Comparison of ENCODE assay signal across 1 cellular context in genomic region chr21:17462276-17462981, GRCh38.
TF ChIP-seq lines count a peak whose summit lies in the region.

No MANE protein-coding gene starts in this region.

TF ChIP-seq in IMR-90, 13 proteins besides CTCF, POLR2A, EP300 and RAD21:
- no peak for TF ChIP-seq MXI1 (IDR thresholded peaks at IDR 0.05; ENCODE audit: borderline replicate concordance, low read depth, low read length)
- TF ChIP-seq BHLHE40 (IDR thresholded peaks at IDR 0.05; ENCODE audit: low read depth, low read length) = no peak
- TF ChIP-seq FOS (IDR thresholded peaks at IDR 0.05; ENCODE audit: low read depth, low read length) = no peak
- TF ChIP-seq USF2 (IDR thresholded peaks at IDR 0.05; ENCODE audit: low read depth, low read length) = no peak
- TF ChIP-seq MAZ (IDR thresholded peaks at IDR 0.05; ENCODE audit: borderline replicate concordance, low read depth, low read length) = no peak
- TF ChIP-seq CEBPB (IDR thresholded peaks at IDR 0.05; ENCODE audit: low read depth, low read length) = no peak
- TF ChIP-seq MAFK (IDR thresholded peaks at IDR 0.05; ENCODE audit: low read depth, low read length) = no peak
- TF ChIP-seq NFE2L2 (IDR thresholded peaks at IDR 0.05; ENCODE audit: low read depth, low read length) = no peak
- no peak for TF ChIP-seq RFX5 (IDR thresholded peaks at IDR 0.05; ENCODE audit: low read depth, low read length)
- TF ChIP-seq ELK1 (IDR thresholded peaks at IDR 0.05; ENCODE audit: borderline replicate concordance, low read depth, low read length) = no peak
- TF ChIP-seq SMC3 (IDR thresholded peaks at IDR 0.05; ENCODE audit: low read depth, low read length) = no peak
- no peak for TF ChIP-seq CHD1 (IDR thresholded peaks at IDR 0.05; ENCODE audit: low read depth, low read length)
- no peak for TF ChIP-seq RCOR1 (IDR thresholded peaks at IDR 0.05; ENCODE audit: insufficient replicate concordance, low read length)
